7 cellular contexts compared by ENCODE assay signal in the genomic region with DNA sequence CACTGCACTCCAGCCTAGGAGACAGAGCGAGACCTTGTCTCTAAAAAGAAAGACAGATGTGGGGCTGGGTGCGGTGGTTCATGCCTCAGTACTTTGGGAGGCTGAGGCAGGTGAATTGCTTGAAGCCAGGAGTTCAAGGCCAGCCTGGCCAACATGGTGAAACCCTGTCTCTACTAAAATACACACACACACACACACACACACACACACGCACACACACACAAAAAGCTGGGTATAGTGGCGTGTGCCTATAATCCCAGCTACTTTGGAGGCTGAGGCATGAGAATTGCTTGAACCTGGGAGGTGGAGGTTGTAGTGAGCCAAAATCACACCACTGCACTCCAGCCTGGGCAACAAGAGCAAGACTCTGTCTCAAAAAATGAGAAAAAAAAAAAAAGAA. TPM values are rescaled to one million over a fixed set of nuclear protein-coding genes. Genes with fewer than 3 reads are reported as not detected.
DNase-seq lines count a peak whose midpoint lies in the region; ATAC-seq, FAIRE-seq and TF ChIP-seq lines count a peak whose summit lies in the region.
"Not testable (repeated sequence)": the region's sequence is repeated elsewhere in the genome, so short reads cannot be mapped to it uniquely, and the experiment has no call there.
"Had no signal": no experiment of that assay in that cellular context is flagged by ENCODE, and none has a peak within 500 bp of the region (broad histone marks: within the 10 kb centered on the region; RNA-seq: fewer than 3 reads in every experiment).

No MANE protein-coding gene starts in this region.

- WGBS in A549 (ENCODE audit: missing lambda C conversion rate): 87% methylated on average over 4 of the region's 4 CpGs
- WGBS in hepatocyte (ENCODE audit: low lambda C conversion rate, missing lambda C conversion rate): 79% methylated on average over 4 of the region's 4 CpGs

- H3K4me1 Mint-ChIP-seq in nephron (peaks cover 15% of the 10 kb centered on the region), progenitor cell of endocrine pancreas (ENCODE audit: low read depth) (peaks cover 14% of the 10 kb centered on the region)

- TF ChIP-seq POLR2A in A549 (IDR thresholded peaks at IDR 0.05; ENCODE audit: low read length): not testable (repeated sequence)

- H2AFZ ChIP-seq in hepatocyte: not testable (repeated sequence)

- not testable (repeated sequence) for TF ChIP-seq CTCF in A549 (IDR thresholded peaks at IDR 0.05); HEK293 (tag by site-specific recombination; IDR thresholded peaks at IDR 0.05); hepatocyte (IDR thresholded peaks at IDR 0.05; ENCODE audit: poor library complexity); nephron (IDR thresholded peaks at IDR 0.05; ENCODE audit: unreplicated experiment in 3 of 3); progenitor cell of endocrine pancreas (IDR thresholded peaks at IDR 0.05; ENCODE audit: unreplicated experiment)

- not testable (repeated sequence) for FAIRE-seq in A549 (lab: Jason Lieb, UNC)

- H3K36me3 ChIP-seq in HEK293 (ENCODE audit: control insufficient read depth in 2 of 2, insufficient read depth in 1 of 2, low read length in 2 of 2); hepatocyte (replicated peaks; ENCODE audit: insufficient read depth, low read depth): not testable (repeated sequence)

- POLR2A ChIA-PET in A549 (lab: Yijun Ruan, JAX); HEK293 (lab: Yijun Ruan, JAX): not testable (repeated sequence)

- not testable (repeated sequence) for H4K20me1 ChIP-seq in hepatocyte (ENCODE audit: insufficient read depth, poor library complexity, severe bottlenecking)

- DNase-seq in A549 (ENCODE audit: low read depth in 1 of 2, low spot score in 1 of 2); hepatocyte (ENCODE audit: low spot score); progenitor cell of endocrine pancreas (ENCODE audit: low spot score, unreplicated experiment): not testable (repeated sequence)

- peak overlapping the region; percentile 8; the same call in 1 of the 3 replicates for H3K4me2 ChIP-seq in A549
- H3K4me2 ChIP-seq in hepatocyte: peak overlapping the region; percentile 58

- H3K9me3 ChIP-seq in A549; HEK293 (ENCODE audit: control insufficient read depth, insufficient read depth, low read depth, low read length); hepatocyte (ENCODE audit: low read depth): not testable (repeated sequence)

- H3K9me3 Mint-ChIP-seq in nephron; progenitor cell of endocrine pancreas (ENCODE audit: low read depth): not testable (repeated sequence)

- not testable (repeated sequence) for H3K27ac ChIP-seq in A549; HEK293 (ENCODE audit: extremely low read depth, low read depth, low read length)
- H3K27ac ChIP-seq in hepatocyte: peak overlapping the region; percentile 77

- H3K27me3 Mint-ChIP-seq in nephron (ENCODE audit: low read depth) (peaks cover 53% of the 10 kb centered on the region), progenitor cell of endocrine pancreas (peaks cover 63% of the 10 kb centered on the region)

- H3K36me3 Mint-ChIP-seq in nephron (ENCODE audit: low read depth); progenitor cell of endocrine pancreas (ENCODE audit: insufficient read depth): not testable (repeated sequence)

- H3K9me2 ChIP-seq in hepatocyte (replicated peaks; ENCODE audit: insufficient read depth): not testable (repeated sequence)

- H3K4me1 ChIP-seq in A549 (peaks cover 17% of the 10 kb centered on the region; the same call in 2 of the 3 replicates), hepatocyte (ENCODE audit: insufficient read depth) (peaks cover 25% of the 10 kb centered on the region)
- not testable (repeated sequence) for H3K4me1 ChIP-seq in HEK293 (ENCODE audit: control insufficient read depth, insufficient read depth, low read length)

- H3K4me3 Mint-ChIP-seq in nephron: peak overlapping the region in 2 of 3 experiments; percentile 21 to 67
- H3K4me3 Mint-ChIP-seq in progenitor cell of endocrine pancreas (ENCODE audit: low read depth): not testable (repeated sequence)

- peak overlapping the region in 2 of 3 experiments; percentile 41 to 89 for H3K27ac Mint-ChIP-seq in nephron
- peak overlapping the region; percentile 24 for H3K27ac Mint-ChIP-seq in progenitor cell of endocrine pancreas

- H3K27me3 ChIP-seq in hepatocyte: not testable (repeated sequence)

- CTCF ChIA-PET in A549 (lab: Yijun Ruan, JAX); HEK293 (lab: Yijun Ruan, JAX): not testable (repeated sequence)

- not testable (repeated sequence) for ATAC-seq in A549

- not testable (repeated sequence) for TF ChIP-seq EP300 in A549 (IDR thresholded peaks at IDR 0.05)

- not testable (repeated sequence) for TF ChIP-seq RAD21 in A549 (conservative IDR thresholded peaks at IDR 0.05 in 1 of 2, IDR thresholded peaks at IDR 0.05 in 1 of 2)

- not testable (repeated sequence) for H3K79me2 ChIP-seq in hepatocyte

- not testable (repeated sequence) for H3K4me3 ChIP-seq in A549; HEK293 (ENCODE audit: low read depth, low read length); hepatocyte

TF ChIP-seq in HEK293, 187 proteins besides CTCF, POLR2A, EP300 and RAD21:
- TF ChIP-seq, protein P1, sequence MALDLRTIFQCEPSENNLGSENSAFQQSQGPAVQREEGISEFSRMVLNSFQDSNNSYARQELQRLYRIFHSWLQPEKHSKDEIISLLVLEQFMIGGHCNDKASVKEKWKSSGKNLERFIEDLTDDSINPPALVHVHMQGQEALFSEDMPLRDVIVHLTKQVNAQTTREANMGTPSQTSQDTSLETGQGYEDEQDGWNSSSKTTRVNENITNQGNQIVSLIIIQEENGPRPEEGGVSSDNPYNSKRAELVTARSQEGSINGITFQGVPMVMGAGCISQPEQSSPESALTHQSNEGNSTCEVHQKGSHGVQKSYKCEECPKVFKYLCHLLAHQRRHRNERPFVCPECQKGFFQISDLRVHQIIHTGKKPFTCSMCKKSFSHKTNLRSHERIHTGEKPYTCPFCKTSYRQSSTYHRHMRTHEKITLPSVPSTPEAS (tag by site-specific recombination; IDR thresholded peaks at IDR 0.05): peak; percentile 83
- TF ChIP-seq, protein P2, sequence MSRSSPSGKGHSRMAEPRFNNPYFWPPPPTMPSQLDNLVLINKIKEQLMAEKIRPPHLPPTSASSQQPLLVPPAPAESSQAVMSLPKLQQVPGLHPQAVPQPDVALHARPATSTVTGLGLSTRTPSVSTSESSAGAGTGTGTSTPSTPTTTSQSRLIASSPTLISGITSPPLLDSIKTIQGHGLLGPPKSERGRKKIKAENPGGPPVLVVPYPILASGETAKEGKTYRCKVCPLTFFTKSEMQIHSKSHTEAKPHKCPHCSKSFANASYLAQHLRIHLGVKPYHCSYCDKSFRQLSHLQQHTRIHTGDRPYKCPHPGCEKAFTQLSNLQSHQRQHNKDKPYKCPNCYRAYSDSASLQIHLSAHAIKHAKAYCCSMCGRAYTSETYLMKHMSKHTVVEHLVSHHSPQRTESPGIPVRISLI (tag by site-specific recombination; IDR thresholded peaks at IDR 0.05): 0 out of 2 replicates have a peak, but pooled peaks have one; percentile 28

RNA-seq across cellular contexts. Expression of gene SLC5A2, which starts 1.1 kb away (rescaled TPM):
- polyA plus RNA-seq in A549 (2011; rRNA removed): 0.07 and 0.09 TPM in 2 replicates
- polyA plus RNA-seq in A549 (2012; cell fraction: cytosol; rRNA removed): 0.11 and 0.12 TPM in 2 replicates
- polyA plus RNA-seq in A549 (2012; cell fraction: nucleus; rRNA removed): 0.71 and 2.2 TPM in 2 replicates
- polyA plus RNA-seq in A549 (2017; fragmentation: RNase III; extraction: RNeasy Plus Mini Kit Qiagen cat#74134 plus additional on column Dnase treatment): 0.20 to 0.46 TPM (median 0.41 TPM) in 3 replicates
- 0.12 TPM in 1 of 2 replicates, not detected in the other for polyA minus RNA-seq in A549 (2011; rRNA and poly(A)+ RNA removed)
- 2.3 and 2.5 TPM in 2 replicates for total RNA-seq in hepatocyte
- 7.5 and 12.7 TPM in 2 replicates for polyA plus RNA-seq in hepatocyte
- total RNA-seq in progenitor cell of endocrine pancreas: 0.29 and 0.62 TPM in 2 replicates
- polyA plus RNA-seq: CD14-positive monocyte had no signal

RNA-seq across cellular contexts. Expression of gene TGFB1I1, which starts 12.1 kb away (rescaled TPM):
- polyA plus RNA-seq in A549 (2011; rRNA removed) (8.3 and 14.2 TPM in 2 replicates), A549 (2017; fragmentation: RNase III; extraction: RNeasy Plus Mini Kit Qiagen cat#74134 plus additional on column Dnase treatment) (68.7 to 81.0 TPM (median 75.1 TPM) in 3 replicates), hepatocyte (34.8 and 35.4 TPM in 2 replicates)
- 21.4 and 32.6 TPM in 2 replicates for polyA plus RNA-seq in A549 (2012; cell fraction: cytosol; rRNA removed)
- 87.9 and 95.6 TPM in 2 replicates for polyA plus RNA-seq in A549 (2012; cell fraction: nucleus; rRNA removed)
- polyA minus RNA-seq in A549 (2011; rRNA and poly(A)+ RNA removed): 20.4 and 24.0 TPM in 2 replicates
- total RNA-seq in hepatocyte (14.5 and 15.7 TPM in 2 replicates), progenitor cell of endocrine pancreas (4.5 and 5.0 TPM in 2 replicates)
- polyA plus RNA-seq: CD8-positive, alpha-beta memory T cell had no signal

RNA-seq across cellular contexts. Expression of gene RUSF1, which starts 24.1 kb away (rescaled TPM):
- polyA plus RNA-seq in A549 (2011; rRNA removed) (27.8 and 42.4 TPM in 2 replicates), A549 (2017; fragmentation: RNase III; extraction: RNeasy Plus Mini Kit Qiagen cat#74134 plus additional on column Dnase treatment) (30.7 to 37.7 TPM (median 35.3 TPM) in 3 replicates), hepatocyte (56.6 and 68.0 TPM in 2 replicates)
- polyA plus RNA-seq in A549 (2012; cell fraction: cytosol; rRNA removed): 23.5 and 30.9 TPM in 2 replicates
- 171 and 181 TPM in 2 replicates for polyA plus RNA-seq in A549 (2012; cell fraction: nucleus; rRNA removed)
- 52.8 and 57.5 TPM in 2 replicates for polyA minus RNA-seq in A549 (2011; rRNA and poly(A)+ RNA removed)
- total RNA-seq in hepatocyte (75.2 and 77.2 TPM in 2 replicates), progenitor cell of endocrine pancreas (65.1 and 65.7 TPM in 2 replicates)

RNA-seq across cellular contexts. Expression of gene ARMC5, which starts 24.7 kb away (rescaled TPM):
- polyA plus RNA-seq in A549 (2011; rRNA removed): 3.2 and 3.5 TPM in 2 replicates
- polyA plus RNA-seq in A549 (2012; cell fraction: cytosol; rRNA removed): 6.5 and 8.8 TPM in 2 replicates
- polyA plus RNA-seq in A549 (2012; cell fraction: nucleus; rRNA removed): 32.7 and 40.9 TPM in 2 replicates
- 6.0 to 7.4 TPM (median 6.1 TPM) in 3 replicates for polyA plus RNA-seq in A549 (2017; fragmentation: RNase III; extraction: RNeasy Plus Mini Kit Qiagen cat#74134 plus additional on column Dnase treatment)
- polyA minus RNA-seq in A549 (2011; rRNA and poly(A)+ RNA removed): 5.9 and 8.1 TPM in 2 replicates
- total RNA-seq in hepatocyte: 11.4 and 12.2 TPM in 2 replicates
- 19.4 and 19.6 TPM in 2 replicates for polyA plus RNA-seq in hepatocyte
- 14.6 and 14.8 TPM in 2 replicates for total RNA-seq in progenitor cell of endocrine pancreas

RNA-seq across cellular contexts. Expression of gene ZNF843, which starts 41.5 kb away (rescaled TPM):
- polyA plus RNA-seq in A549 (2011; rRNA removed) (0.17 and 0.21 TPM in 2 replicates), A549 (2017; fragmentation: RNase III; extraction: RNeasy Plus Mini Kit Qiagen cat#74134 plus additional on column Dnase treatment) (0.08 to 0.21 TPM (median 0.13 TPM) in 3 replicates), hepatocyte (0.54 and 0.64 TPM in 2 replicates)
- polyA plus RNA-seq in A549 (2012; cell fraction: cytosol; rRNA removed): 0.04 and 0.08 TPM in 2 replicates
- polyA plus RNA-seq in A549 (2012; cell fraction: nucleus; rRNA removed): 0.07 and 0.09 TPM in 2 replicates
- polyA minus RNA-seq in A549 (2011; rRNA and poly(A)+ RNA removed): 0.08 and 0.58 TPM in 2 replicates
- total RNA-seq in hepatocyte (1.2 and 1.7 TPM in 2 replicates), progenitor cell of endocrine pancreas (1.2 and 1.4 TPM in 2 replicates)
- polyA plus RNA-seq: CD14-positive monocyte had no signal
